8 cellular contexts compared by ENCODE assay signal in genomic region chr11:120186799-120187591, GRCh38. TPM values are rescaled to one million over a fixed set of nuclear protein-coding genes. Genes with fewer than 3 reads are reported as not detected.
DNase-seq lines count a peak whose midpoint lies in the region; ATAC-seq and TF ChIP-seq lines count a peak whose summit lies in the region.

No MANE protein-coding gene starts in this region.

- peak overlapping the region; percentile 40 for H2BK120ac ChIP-seq in neuronal stem cell (ENCODE audit: low read depth, low read length)

- H3K36me3 ChIP-seq in neuronal stem cell (replicated peaks in 1 of 2; ENCODE audit: control insufficient read depth in 2 of 2, insufficient read depth in 2 of 2, low read length in 2 of 2), result no peaks in the 10 kb centered on the region

- H3K9me3 Mint-ChIP-seq in dendritic cell treated with granulocyte-macrophage colony-stimulating factor and Interleukin-4, amounts not matched to agents 40 ng/mL and 50 ng/mL, for 4 days, result no peaks in the 10 kb centered on the region

- peak overlapping the region; percentile 73 for H2AFZ ChIP-seq in neuronal stem cell (ENCODE audit: low read length)

- peaks cover 0 to 7% of the 10 kb centered on the region in 2 donors for H3K9me3 ChIP-seq in neuronal stem cell (replicated peaks in 1 of 2; ENCODE audit: control insufficient read depth in 2 of 2, insufficient read depth in 1 of 2, low read depth in 1 of 2, low read length in 2 of 2)

- H2BK15ac ChIP-seq in neuronal stem cell (ENCODE audit: low read length), result no peak overlapping the region

- no peaks in the 10 kb centered on the region for H3K79me1 ChIP-seq in neuronal stem cell (ENCODE audit: low read depth, low read length)

- H3K27me3 Mint-ChIP-seq in dendritic cell treated with granulocyte-macrophage colony-stimulating factor and Interleukin-4, amounts not matched to agents 40 ng/mL and 50 ng/mL, for 4 days, result peaks cover 56% of the 10 kb centered on the region

- no peak overlapping the region for H3K4me2 ChIP-seq in neuronal stem cell (ENCODE audit: insufficient read depth, low read length, poor library complexity, severe bottlenecking)

- no peak overlapping the region for H2BK12ac ChIP-seq in neuronal stem cell (ENCODE audit: low read length)

- no peak overlapping the region for H3K27ac ChIP-seq in neuronal stem cell (replicated peaks; ENCODE audit: low read length)

- no peak for TF ChIP-seq CTCF in GM12865 (IDR thresholded peaks at IDR 0.05; ENCODE audit: insufficient read depth, low read depth, low read length, missing control alignments)

- ATAC-seq in HG02610 (IDR thresholded peaks at IDR 0.05; ENCODE audit: unreplicated experiment), result peak; percentile 75
- ATAC-seq in GM19395 (IDR thresholded peaks at IDR 0.05; ENCODE audit: unreplicated experiment), result no peak
- no peak for ATAC-seq in GM19035 (IDR thresholded peaks at IDR 0.05; ENCODE audit: unreplicated experiment)

- peaks cover 36 to 43% of the 10 kb centered on the region in 2 donors for H3K4me1 ChIP-seq in neuronal stem cell (ENCODE audit: control insufficient read depth in 2 of 2, insufficient read depth in 1 of 2, low read depth in 1 of 2, low read length in 2 of 2)

- no peak overlapping the region for H3K4me3 ChIP-seq in GM12865 (ENCODE audit: low read depth, low read length)
- H3K4me3 ChIP-seq in neuronal stem cell (ENCODE audit: low read length in 2 of 2), result no peak overlapping the region

- peak overlapping the region; percentile 6 for H2AK5ac ChIP-seq in neuronal stem cell (ENCODE audit: low read depth, low read length)

- H3K4ac ChIP-seq in neuronal stem cell (ENCODE audit: low read length), result no peak overlapping the region

- H2BK5ac ChIP-seq in neuronal stem cell (ENCODE audit: low read length), result no peak overlapping the region

- H3K23ac ChIP-seq in neuronal stem cell (ENCODE audit: low read depth, low read length, poor library complexity), result peak overlapping the region; percentile 3

- intact Hi-C loops in dendritic cell treated with granulocyte-macrophage colony-stimulating factor and Interleukin-4, amounts not matched to agents 40 ng/mL and 50 ng/mL, for 4 days (cut with micrococcal nuclease), result no loop called here

- no peaks in the 10 kb centered on the region for H3K27me3 ChIP-seq in neuronal stem cell (ENCODE audit: control insufficient read depth in 3 of 3, insufficient read depth in 3 of 3, low read depth in 1 of 3, low read length in 3 of 3)

- WGBS in neuronal stem cell (ENCODE audit: extremely low coverage in 2 of 2, insufficient read length in 2 of 2, insufficient replicate concordance in 1 of 2), 2 donors, result no CpG with 5 or more reads among the region's 17 CpGs

- peak overlapping the region; percentile 77 for H3K14ac ChIP-seq in neuronal stem cell (ENCODE audit: low read length)

- H3K27ac Mint-ChIP-seq in dendritic cell treated with granulocyte-macrophage colony-stimulating factor and Interleukin-4, amounts not matched to agents 40 ng/mL and 50 ng/mL, for 4 days, result peak overlapping the region; percentile 7

- H3K4me1 Mint-ChIP-seq in dendritic cell treated with granulocyte-macrophage colony-stimulating factor and Interleukin-4, amounts not matched to agents 40 ng/mL and 50 ng/mL, for 4 days (ENCODE audit: low read depth), result peaks cover 25% of the 10 kb centered on the region

- H3K36me3 Mint-ChIP-seq in dendritic cell treated with granulocyte-macrophage colony-stimulating factor and Interleukin-4, amounts not matched to agents 40 ng/mL and 50 ng/mL, for 4 days (ENCODE audit: low read depth), result no peaks in the 10 kb centered on the region

- H4K8ac ChIP-seq in neuronal stem cell (ENCODE audit: low read depth, low read length), result no peak overlapping the region

- H3K9ac ChIP-seq in neuronal stem cell (ENCODE audit: low read depth, low read length, poor library complexity), result peak overlapping the region; percentile 61

- H4K91ac ChIP-seq in neuronal stem cell (ENCODE audit: low read depth, low read length, poor library complexity), result no peak overlapping the region

- peak overlapping the region; percentile 78 for H3K18ac ChIP-seq in neuronal stem cell (ENCODE audit: low read length)

- peak; percentile 59 for DNase-seq in GM12865 (ENCODE audit: low read depth)
- DNase-seq in neuronal stem cell (ENCODE audit: low spot score), result no peak
- no peak for DNase-seq in NCI-H1417 treated with DMSO at 0.1 percent for 48 hours (lab: John Stamatoyannopoulos, UW)
- no peak for DNase-seq in MV-4-11 (lab: John Stamatoyannopoulos, UW)

- no peak overlapping the region for H3K4me3 Mint-ChIP-seq in dendritic cell treated with granulocyte-macrophage colony-stimulating factor and Interleukin-4, amounts not matched to agents 40 ng/mL and 50 ng/mL, for 4 days

RNA-seq across cellular contexts. Expression of gene OAF, which starts 23.8 kb away (rescaled TPM):
- 2.1 TPM for polyA plus RNA-seq in neuronal stem cell (2013, experiment 1 of 2)
- polyA plus RNA-seq in neuronal stem cell (2013, experiment 2 of 2), result 2.0 TPM

RNA-seq across cellular contexts. Expression of gene TRIM29, which starts 49.1 kb away (rescaled TPM):
- polyA plus RNA-seq in neuronal stem cell (2013, experiment 1 of 2), result 0.03 TPM
- polyA plus RNA-seq in neuronal stem cell (2013, experiment 2 of 2), result not detected

RNA-seq across cellular contexts. Expression of gene POU2F3, which starts 52.9 kb away (rescaled TPM):
- 0.03 TPM for polyA plus RNA-seq in neuronal stem cell (2013, experiment 1 of 2)
- polyA plus RNA-seq in neuronal stem cell (2013, experiment 2 of 2), result 0.03 TPM
